ENCODE assay signal across 10 cellular contexts in genomic region chr12:46263140-46264017, GRCh38. TPM values are rescaled to one million over a fixed set of nuclear protein-coding genes. Genes with fewer than 3 reads are reported as not detected.
DNase-seq lines count a peak whose midpoint lies in the region; ATAC-seq and TF ChIP-seq lines count a peak whose summit lies in the region.
"Had no signal": no experiment of that assay in that cellular context is flagged by ENCODE, and none has a peak within 500 bp of the region (broad histone marks: within the 10 kb centered on the region; RNA-seq: fewer than 3 reads in every experiment).

No MANE protein-coding gene starts in this region.

- peak overlapping the region in 1 of 2 donors; percentile 5 for H3K4me3 ChIP-seq in gastroesophageal sphincter

- WGBS in gastroesophageal sphincter (ENCODE audit: low coverage in 1 of 2), 2 donors = 79 to 86% methylated on average over 6 of the region's 6 CpGs

- H3K4me3 Mint-ChIP-seq in activated T-cell treated with anti-CD3 and anti-CD28 coated beads, Interleukin-2, amount 50 U/mL, for 24 hours = peak overlapping the region; percentile 58
- H3K4me3 Mint-ChIP-seq in stimulated activated effector memory CD8-positive, alpha-beta T cell treated with anti-CD3 and anti-CD28 coated beads, Interleukin-12 subunit alpha, Interleukin-12 subunit beta, amount 100 ng/mL, for 72 hours = peak overlapping the region; percentile 13

- H3K27me3 Mint-ChIP-seq in activated T-cell treated with anti-CD3 and anti-CD28 coated beads, Interleukin-2, amount 50 U/mL, for 24 hours = no peaks in the 10 kb centered on the region

- no peaks in the 10 kb centered on the region for H3K9me3 Mint-ChIP-seq in activated T-cell treated with anti-CD3 and anti-CD28 coated beads, Interleukin-2, amount 50 U/mL, for 24 hours
- no peaks in the 10 kb centered on the region for H3K9me3 Mint-ChIP-seq in stimulated activated effector memory CD8-positive, alpha-beta T cell treated with anti-CD3 and anti-CD28 coated beads, Interleukin-12 subunit alpha, Interleukin-12 subunit beta, amount 100 ng/mL, for 72 hours

- TF ChIP-seq CTCF in VCaP (conservative IDR thresholded peaks at IDR 0.05) (0 out of 2 replicates have a peak, but pooled peaks have one; percentile 23), gastroesophageal sphincter (IDR thresholded peaks at IDR 0.05) (peak; percentile 17 to 51 (median 38))

- no peaks in the 10 kb centered on the region for H3K36me3 ChIP-seq in gastroesophageal sphincter

- H3K36me3 Mint-ChIP-seq in activated T-cell treated with anti-CD3 and anti-CD28 coated beads, Interleukin-2, amount 50 U/mL, for 24 hours (ENCODE audit: low read depth) = peaks cover 23% of the 10 kb centered on the region
- H3K36me3 Mint-ChIP-seq in stimulated activated effector memory CD8-positive, alpha-beta T cell treated with anti-CD3 and anti-CD28 coated beads, Interleukin-12 subunit alpha, Interleukin-12 subunit beta, amount 100 ng/mL, for 72 hours = no peaks in the 10 kb centered on the region

- H3K27me3 ChIP-seq in gastroesophageal sphincter = no peaks in the 10 kb centered on the region

- no peak for TF ChIP-seq POLR2A in gastroesophageal sphincter (IDR thresholded peaks at IDR 0.05)

- no peak for TF ChIP-seq EP300 in gastroesophageal sphincter (IDR thresholded peaks at IDR 0.05)

- peaks cover 8 to 77% (median 15%) of the 10 kb centered on the region in 3 donors for H3K4me1 ChIP-seq in gastroesophageal sphincter

- H3K27ac ChIP-seq in VCaP (no peak overlapping the region), gastroesophageal sphincter (peak overlapping the region; percentile 44 to 91 (median 82))

- H3K27ac Mint-ChIP-seq in activated T-cell treated with anti-CD3 and anti-CD28 coated beads, Interleukin-2, amount 50 U/mL, for 24 hours = peak overlapping the region; percentile 83
- H3K27ac Mint-ChIP-seq in stimulated activated effector memory CD8-positive, alpha-beta T cell treated with anti-CD3 and anti-CD28 coated beads, Interleukin-12 subunit alpha, Interleukin-12 subunit beta, amount 100 ng/mL, for 72 hours = no peak overlapping the region

- H3K9me3 ChIP-seq in gastroesophageal sphincter = no peaks in the 10 kb centered on the region

- H3K4me1 Mint-ChIP-seq in activated T-cell treated with anti-CD3 and anti-CD28 coated beads, Interleukin-2, amount 50 U/mL, for 24 hours (ENCODE audit: low read depth) = peaks cover 25% of the 10 kb centered on the region
- H3K4me1 Mint-ChIP-seq in stimulated activated effector memory CD8-positive, alpha-beta T cell treated with anti-CD3 and anti-CD28 coated beads, Interleukin-12 subunit alpha, Interleukin-12 subunit beta, amount 100 ng/mL, for 72 hours = no peaks in the 10 kb centered on the region

- ATAC-seq in gastroesophageal sphincter (no peak), GM21723 (IDR thresholded peaks at IDR 0.05; ENCODE audit: unreplicated experiment) (no peak), GM21447 (IDR thresholded peaks at IDR 0.05; ENCODE audit: unreplicated experiment) (no peak)
- no peak for ATAC-seq in stimulated activated effector memory CD8-positive, alpha-beta T cell treated with anti-CD3 and anti-CD28 coated beads, Interleukin-12 subunit alpha, Interleukin-12 subunit beta, amount 100 ng/mL, for 72 hours

- no peak for DNase-seq in activated T-cell treated with anti-CD3 and anti-CD28 coated beads, Interleukin-2, amount 50 U/mL, for 24 hours
- DNase-seq in activated T-cell treated with anti-CD3 and anti-CD28 coated beads for 4 hours = no peak
- no peak for DNase-seq in stimulated activated effector memory CD8-positive, alpha-beta T cell treated with anti-CD3 and anti-CD28 coated beads, Interleukin-12 subunit alpha, Interleukin-12 subunit beta, amount 100 ng/mL, for 72 hours (ENCODE audit: low spot score in 2 of 2)
- no peak for DNase-seq in NCI-H187 (lab: John Stamatoyannopoulos, UW)
- DNase-seq: activated CD4-positive, alpha-beta T cell treated with anti-CD3 and anti-CD28 coated beads, Interleukin-2, amount 50 U/mL, for 1 hour; COR-L47 had no signal

RNA-seq across cellular contexts. Expression of gene SLC38A1, which starts 5.5 kb away (rescaled TPM):
- total RNA-seq in gastroesophageal sphincter = 100 to 1,000 TPM; 175 to 273 (median 195) TPM
